Comparison of ENCODE assay signal across 10 cellular contexts in genomic region chr4:138650917-138651564, GRCh38.
DNase-seq lines count a peak whose midpoint lies in the region; ATAC-seq and TF ChIP-seq lines count a peak whose summit lies in the region.
"Had no signal": no experiment of that assay in that cellular context is flagged by ENCODE, and none has a peak within 500 bp of the region (broad histone marks: within the 10 kb centered on the region; RNA-seq: fewer than 3 reads in every experiment).

No MANE protein-coding gene starts in this region.

- no peaks in the 10 kb centered on the region for H3K27me3 ChIP-seq in body of pancreas

- TF ChIP-seq CTCF in body of pancreas (IDR thresholded peaks at IDR 0.05), result no peak

- no peak overlapping the region for H3K4me3 ChIP-seq in body of pancreas
- H3K4me3 ChIP-seq: lower lobe of right lung had no signal

- no peaks in the 10 kb centered on the region for H3K36me3 Mint-ChIP-seq in stimulated activated effector memory CD8-positive, alpha-beta T cell treated with anti-CD3 and anti-CD28 coated beads, Interleukin-12 subunit alpha, Interleukin-12 subunit beta, amount 100 ng/mL, for 72 hours

- no peaks in the 10 kb centered on the region for H3K9me3 ChIP-seq in body of pancreas
- H3K9me3 ChIP-seq: lower lobe of right lung had no signal

- H3K9me3 Mint-ChIP-seq in stimulated activated effector memory CD8-positive, alpha-beta T cell treated with anti-CD3 and anti-CD28 coated beads, Interleukin-12 subunit alpha, Interleukin-12 subunit beta, amount 100 ng/mL, for 72 hours, result peaks cover 2% of the 10 kb centered on the region
- H3K9me3 Mint-ChIP-seq: activated CD4-positive, alpha-beta T cell treated with anti-CD3 and anti-CD28 coated beads, Interleukin-2, amount 10 ng/mL, durations not matched to agents 7 days and 5 days had no signal

- in situ Hi-C loops in G401 (cut with HindIII; ENCODE audit: low sequenced_read_pairs), result no loop called here

- WGBS in body of pancreas, 2 donors, result 59 to 68% methylated on average over 2 of the region's 2 CpGs

- DNase-seq in Kasumi-1 (lab: John Stamatoyannopoulos, UW) (peak; percentile 24 to 32), body of pancreas (no peak), renal cortical epithelial cell (ENCODE audit: low read depth) (peak; percentile 99), G401 (ENCODE audit: low spot score) (no peak)
- no peak for DNase-seq in stimulated activated effector memory CD8-positive, alpha-beta T cell treated with anti-CD3 and anti-CD28 coated beads, Interleukin-12 subunit alpha, Interleukin-12 subunit beta, amount 100 ng/mL, for 72 hours (ENCODE audit: low spot score in 2 of 2)
- no peak for DNase-seq in activated T-cell treated with anti-CD3 and anti-CD28 coated beads, Interleukin-2, amount 50 U/mL, for 48 hours
- DNase-seq: activated CD4-positive, alpha-beta T cell treated with anti-CD3 and anti-CD28 coated beads, Interleukin-2, amount 10 ng/mL, durations not matched to agents 7 days and 5 days; lower lobe of right lung had no signal

- ATAC-seq in GM19463 (IDR thresholded peaks at IDR 0.05; ENCODE audit: unreplicated experiment) (peak; percentile 84), body of pancreas (peak; percentile 40), HG03280 (IDR thresholded peaks at IDR 0.05; ENCODE audit: unreplicated experiment) (no peak)
- ATAC-seq in stimulated activated effector memory CD8-positive, alpha-beta T cell treated with anti-CD3 and anti-CD28 coated beads, Interleukin-12 subunit alpha, Interleukin-12 subunit beta, amount 100 ng/mL, for 72 hours, result no peak
- ATAC-seq: lower lobe of right lung had no signal

- no peak overlapping the region for H3K27ac ChIP-seq in body of pancreas
- H3K27ac ChIP-seq: lower lobe of right lung had no signal

- H3K36me3 ChIP-seq in body of pancreas (replicated peaks in 1 of 2; ENCODE audit: insufficient read depth in 1 of 2, low read depth in 2 of 2), result no peaks in the 10 kb centered on the region
- H3K36me3 ChIP-seq: lower lobe of right lung had no signal

- H3K4me3 Mint-ChIP-seq in stimulated activated effector memory CD8-positive, alpha-beta T cell treated with anti-CD3 and anti-CD28 coated beads, Interleukin-12 subunit alpha, Interleukin-12 subunit beta, amount 100 ng/mL, for 72 hours, result no peak overlapping the region
- H3K4me3 Mint-ChIP-seq: activated CD4-positive, alpha-beta T cell treated with anti-CD3 and anti-CD28 coated beads, Interleukin-2, amount 10 ng/mL, durations not matched to agents 7 days and 5 days had no signal

- intact Hi-C loops in body of pancreas (cut with DNase I), result no loop called here

- no peaks in the 10 kb centered on the region for H3K4me1 Mint-ChIP-seq in stimulated activated effector memory CD8-positive, alpha-beta T cell treated with anti-CD3 and anti-CD28 coated beads, Interleukin-12 subunit alpha, Interleukin-12 subunit beta, amount 100 ng/mL, for 72 hours
- H3K4me1 Mint-ChIP-seq: activated CD4-positive, alpha-beta T cell treated with anti-CD3 and anti-CD28 coated beads, Interleukin-2, amount 10 ng/mL, durations not matched to agents 7 days and 5 days had no signal

- no peaks in the 10 kb centered on the region for H3K4me1 ChIP-seq in body of pancreas
- H3K4me1 ChIP-seq: lower lobe of right lung had no signal

- no peak overlapping the region for H3K27ac Mint-ChIP-seq in stimulated activated effector memory CD8-positive, alpha-beta T cell treated with anti-CD3 and anti-CD28 coated beads, Interleukin-12 subunit alpha, Interleukin-12 subunit beta, amount 100 ng/mL, for 72 hours
- H3K27ac Mint-ChIP-seq: activated CD4-positive, alpha-beta T cell treated with anti-CD3 and anti-CD28 coated beads, Interleukin-2, amount 10 ng/mL, durations not matched to agents 7 days and 5 days had no signal

- no peak for TF ChIP-seq POLR2A in body of pancreas (IDR thresholded peaks at IDR 0.05)

Comparison
In these comparisons a context has a peak if more than half of its experiments do, and no peak if none do; other contexts are left out.
1. ATAC-seq: peak in GM19463 (single experiment) and body of pancreas (single experiment); none in stimulated activated effector memory CD8-positive, alpha-beta T cell treated with anti-CD3 and anti-CD28 coated beads, Interleukin-12 subunit alpha, Interleukin-12 subunit beta, amount 100 ng/mL, for 72 hours (single experiment) and HG03280 (single experiment).
2. DNase-seq: peak in Kasumi-1 (2 of 2) and renal cortical epithelial cell (single experiment); none in body of pancreas (0 of 4), stimulated activated effector memory CD8-positive, alpha-beta T cell treated with anti-CD3 and anti-CD28 coated beads, Interleukin-12 subunit alpha, Interleukin-12 subunit beta, amount 100 ng/mL, for 72 hours (0 of 2), G401 (single experiment) and activated T-cell treated with anti-CD3 and anti-CD28 coated beads, Interleukin-2, amount 50 U/mL, for 48 hours (0 of 2).